In genomic region chr3:44861412-44862220, GRCh38 we compare ENCODE assay signal across 8 cellular contexts. TPM values are rescaled to one million over a fixed set of nuclear protein-coding genes. Genes with fewer than 3 reads are reported as not detected.
DNase-seq lines count a peak whose midpoint lies in the region; ATAC-seq and TF ChIP-seq lines count a peak whose summit lies in the region.

TMEM42 (plus strand) TSS chr3:44861912; CDS start chr3:44861925, 13 bp downstream.

- peak within 1 kb of the TSS; percentile 83 for H3K4me3 Mint-ChIP-seq in dendritic cell treated with granulocyte-macrophage colony-stimulating factor and Interleukin-4, amounts not matched to agents 40 ng/mL and 50 ng/mL, for 4 days

- H3K4me3 ChIP-seq in left lung: peak within 1 kb of the TSS; percentile 56 to 73

- DNase-seq in AG20443 (ENCODE audit: low spot score) (peak; percentile 99), NCI-H524 (lab: John Stamatoyannopoulos, UW) (peak; percentile 70 to 90), left lung (peak; percentile 92 to 97)
- DNase-seq in activated CD4-positive, alpha-beta T cell treated with anti-CD3 and anti-CD28 coated beads, Interleukin-2, amount 50 U/mL, for 24 hours (ENCODE audit: low read depth in 1 of 2, low spot score in 1 of 2): peak; percentile 74 to 82
- peak; percentile 78 for DNase-seq in stimulated activated CD4-positive, alpha-beta T cell treated with anti-CD3 and anti-CD28 coated beads, Interleukin-2, amount 100 ng/mL, for 48 hours

- peaks cover 10% of the 10 kb centered on the region for H3K4me1 Mint-ChIP-seq in dendritic cell treated with granulocyte-macrophage colony-stimulating factor and Interleukin-4, amounts not matched to agents 40 ng/mL and 50 ng/mL, for 4 days (ENCODE audit: low read depth)

- TF ChIP-seq CTCF in left lung (IDR thresholded peaks at IDR 0.05): no peak

- H3K27me3 Mint-ChIP-seq in dendritic cell treated with granulocyte-macrophage colony-stimulating factor and Interleukin-4, amounts not matched to agents 40 ng/mL and 50 ng/mL, for 4 days: no peaks in the 10 kb centered on the region

- H3K36me3 Mint-ChIP-seq in dendritic cell treated with granulocyte-macrophage colony-stimulating factor and Interleukin-4, amounts not matched to agents 40 ng/mL and 50 ng/mL, for 4 days (ENCODE audit: low read depth): peaks cover 12% of the 10 kb centered on the region

- peaks cover 0 to 7% of the 10 kb centered on the region in 2 donors for H3K9me3 ChIP-seq in left lung

- ATAC-seq in GM18909 (IDR thresholded peaks at IDR 0.05; ENCODE audit: poor library complexity, unreplicated experiment) (peak; percentile 95), HG03175 (IDR thresholded peaks at IDR 0.05; ENCODE audit: unreplicated experiment) (peak; percentile 93), left lung (peak; percentile 99)

- no peaks in the 10 kb centered on the region for H3K9me3 Mint-ChIP-seq in dendritic cell treated with granulocyte-macrophage colony-stimulating factor and Interleukin-4, amounts not matched to agents 40 ng/mL and 50 ng/mL, for 4 days

- no peaks in the 10 kb centered on the region for H3K27me3 ChIP-seq in left lung

- peaks cover 3 to 14% of the 10 kb centered on the region in 2 donors for H3K4me1 ChIP-seq in left lung

- H3K27ac Mint-ChIP-seq in dendritic cell treated with granulocyte-macrophage colony-stimulating factor and Interleukin-4, amounts not matched to agents 40 ng/mL and 50 ng/mL, for 4 days: peak within 1 kb of the TSS; percentile 82

- no peaks in the 10 kb centered on the region for H3K36me3 ChIP-seq in left lung

- H3K27ac ChIP-seq in left lung: peak within 1 kb of the TSS; percentile 88 to 92

- intact Hi-C loops in dendritic cell treated with granulocyte-macrophage colony-stimulating factor and Interleukin-4, amounts not matched to agents 40 ng/mL and 50 ng/mL, for 4 days (cut with micrococcal nuclease): loop anchor here (2.0 to 5.0 kb wide), 2 partner anchors 101 to 524 kb away; partner anchors contain the start of genes KIAA1143, KIF15 and TCAIM
- intact Hi-C loops in left lung (cut with DNase I): no loop called here

RNA-seq across cellular contexts. Expression of gene TMEM42, which starts in this region (rescaled TPM):
- total RNA-seq in left lung: 10 to 100 TPM; 14.2 to 18.4 TPM

Comparison
In these comparisons a context has a peak if more than half of its experiments do, and no peak if none do; other contexts are left out.
1. Peak in every context shown above with its lines: DNase-seq, ATAC-seq, H3K4me3 ChIP-seq and H3K27ac ChIP-seq.